22 cellular contexts compared by ENCODE assay signal in the genomic region with DNA sequence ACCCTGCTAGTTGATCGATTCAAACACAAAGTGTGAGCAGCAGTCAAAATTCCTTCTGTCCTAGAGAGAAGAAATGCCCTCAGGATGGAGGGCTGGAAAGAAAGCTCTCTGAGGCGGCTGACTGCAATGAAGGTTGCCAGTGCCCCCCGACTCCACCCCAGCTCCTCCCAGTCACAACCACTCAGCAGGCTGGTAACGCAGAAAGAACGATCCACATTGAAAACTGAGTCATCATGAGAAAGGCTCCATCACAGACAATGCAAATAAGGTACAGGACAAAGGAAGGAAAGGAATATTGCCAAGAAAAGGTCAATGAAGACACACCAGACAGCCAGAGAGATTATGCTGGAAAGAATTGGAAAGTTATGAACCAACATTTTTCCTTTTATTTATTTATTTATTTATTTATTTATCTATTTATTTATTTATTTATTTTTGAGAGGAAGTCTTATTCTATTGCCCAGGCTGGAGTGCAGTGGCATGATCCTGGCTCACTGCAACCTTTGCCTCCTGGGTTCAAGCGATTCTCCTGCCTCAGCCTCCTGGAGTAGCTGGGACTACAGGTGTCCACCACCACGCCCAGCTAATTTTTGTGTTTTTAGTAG. TPM values are rescaled to one million over a fixed set of nuclear protein-coding genes. Genes with fewer than 3 reads are reported as not detected.
DNase-seq lines count a peak whose midpoint lies in the region; ATAC-seq and TF ChIP-seq lines count a peak whose summit lies in the region.
"Had no signal": no experiment of that assay in that cellular context is flagged by ENCODE, and none has a peak within 500 bp of the region (broad histone marks: within the 10 kb centered on the region; RNA-seq: fewer than 3 reads in every experiment).

No MANE protein-coding gene starts in this region.

- peaks cover 27% of the 10 kb centered on the region for H3K4me1 Mint-ChIP-seq in brain
- peaks cover 8% of the 10 kb centered on the region for H3K4me1 Mint-ChIP-seq in mesothelial cell of epicardium
- H3K4me1 Mint-ChIP-seq: natural killer cell had no signal

- no peak for TF ChIP-seq POLR2A in suprapubic skin (IDR thresholded peaks at IDR 0.05)

- H3K9me3 ChIP-seq in suprapubic skin = no peaks in the 10 kb centered on the region
- H3K9me3 ChIP-seq: adrenal gland, prostate gland, stomach had no signal

- H3K4me3 Mint-ChIP-seq in brain = peak overlapping the region in 1 of 5 experiments; percentile 2
- no peak overlapping the region for H3K4me3 Mint-ChIP-seq in mesothelial cell of epicardium
- H3K4me3 Mint-ChIP-seq: effector memory CD8-positive, alpha-beta T cell; natural killer cell; T-cell had no signal

- no peaks in the 10 kb centered on the region for H3K27me3 ChIP-seq in suprapubic skin
- H3K27me3 ChIP-seq: adrenal gland, hepatocyte, stomach had no signal

- no peak for ATAC-seq in HG02973 (IDR thresholded peaks at IDR 0.05; ENCODE audit: unreplicated experiment)
- ATAC-seq: effector memory CD8-positive, alpha-beta T cell; natural killer cell; T-cell had no signal

- H3K9me3 Mint-ChIP-seq in brain (peaks cover 0 to 11% (median 0%) of the 10 kb centered on the region in 5 experiments), mesothelial cell of epicardium (no peaks in the 10 kb centered on the region)
- H3K9me3 Mint-ChIP-seq: effector memory CD8-positive, alpha-beta T cell; natural killer cell had no signal

- TF ChIP-seq EP300 in suprapubic skin (IDR thresholded peaks at IDR 0.05) = no peak

- DNase-seq in A172 (ENCODE audit: low spot score) (peak; percentile 30), NCI-H2227 (lab: John Stamatoyannopoulos, UW; ENCODE audit: unreplicated experiment) (peak; percentile 29), mesothelial cell of epicardium (ENCODE audit: low spot score in 2 of 2, unreplicated experiment in 2 of 2) (no peak), SHP77 (lab: John Stamatoyannopoulos, UW) (no peak), NOMO-1 treated with dmso at 0.1 percent for 144 hours (lab: John Stamatoyannopoulos, UW; ENCODE audit: unreplicated experiment) (no peak), suprapubic skin (ENCODE audit: low spot score in 2 of 2) (no peak)
- DNase-seq: activated gamma-delta T cell treated with Interleukin-2 at 50 U/mL for 16 hours; adrenal gland; cerebellar nuclear complex; effector memory CD8-positive, alpha-beta T cell; kidney; natural killer cell; NCI-H1694; stimulated activated CD4-positive, alpha-beta T cell treated with anti-CD3 and anti-CD28 coated beads, Interleukin-4, amount 100 ng/mL, for 24 hours; stomach; T-cell had no signal

- WGBS in suprapubic skin = 65% methylated on average over 7 of the region's 7 CpGs

- H3K27ac ChIP-seq in suprapubic skin = no peak overlapping the region
- H3K27ac ChIP-seq: adrenal gland, hepatocyte, HL-60, prostate gland had no signal

- peak overlapping the region; percentile 2 to 48 (median 14) for H3K27ac Mint-ChIP-seq in brain
- peak overlapping the region; percentile 28 for H3K27ac Mint-ChIP-seq in mesothelial cell of epicardium
- H3K27ac Mint-ChIP-seq: natural killer cell, T-cell had no signal

- H3K27me3 Mint-ChIP-seq in brain = no peaks in the 10 kb centered on the region
- no peaks in the 10 kb centered on the region for H3K27me3 Mint-ChIP-seq in mesothelial cell of epicardium (ENCODE audit: low read depth)
- H3K27me3 Mint-ChIP-seq: effector memory CD8-positive, alpha-beta T cell; T-cell had no signal

- no peak for TF ChIP-seq CTCF in brain (conservative IDR thresholded peaks at IDR 0.05)
- TF ChIP-seq CTCF in mesothelial cell of epicardium (IDR thresholded peaks at IDR 0.05; ENCODE audit: unreplicated experiment) = no peak
- no peak for TF ChIP-seq CTCF in suprapubic skin (IDR thresholded peaks at IDR 0.05)

- H3K36me3 ChIP-seq in suprapubic skin = no peaks in the 10 kb centered on the region
- H3K36me3 ChIP-seq: adrenal gland, prostate gland, stomach had no signal

- no peak overlapping the region for H3K4me3 ChIP-seq in suprapubic skin
- H3K4me3 ChIP-seq: adrenal gland, hepatocyte, prostate gland, skin epidermis, stomach had no signal

- peaks cover 3% of the 10 kb centered on the region for H3K4me1 ChIP-seq in suprapubic skin
- H3K4me1 ChIP-seq: adrenal gland, prostate gland had no signal

- H3K36me3 Mint-ChIP-seq in brain = peaks cover 7% of the 10 kb centered on the region
- peaks cover 7% of the 10 kb centered on the region for H3K36me3 Mint-ChIP-seq in mesothelial cell of epicardium
- H3K36me3 Mint-ChIP-seq: natural killer cell had no signal

RNA-seq across cellular contexts. Expression of a gene that starts 17.4 kb away (rescaled TPM):
- 51.3 and 63.4 TPM in 2 replicates for total RNA-seq in A172 (2014; rRNA removed; shearing (Covaris generic))
- 32.4 TPM for polyA plus RNA-seq in brain (ENCODE audit: insufficient read depth, low read depth, low replicate concordance)
- total RNA-seq in mesothelial cell of epicardium = 137 to 140 TPM (median 138 TPM) in 3 replicates
- 10 to 100 TPM; 66.8 to 86.5 (median 75.9) TPM for total RNA-seq in suprapubic skin

Comparison
In these comparisons a context has a peak if more than half of its experiments do, and no peak if none do; other contexts are left out.
1. DNase-seq: peak in A172 (single experiment) and NCI-H2227 (single experiment); none in mesothelial cell of epicardium (0 of 2), SHP77 (0 of 2), NOMO-1 treated with dmso at 0.1 percent for 144 hours (single experiment) and suprapubic skin (0 of 2).